Comparison of ENCODE assay signal across 21 cellular contexts in the genomic region with DNA sequence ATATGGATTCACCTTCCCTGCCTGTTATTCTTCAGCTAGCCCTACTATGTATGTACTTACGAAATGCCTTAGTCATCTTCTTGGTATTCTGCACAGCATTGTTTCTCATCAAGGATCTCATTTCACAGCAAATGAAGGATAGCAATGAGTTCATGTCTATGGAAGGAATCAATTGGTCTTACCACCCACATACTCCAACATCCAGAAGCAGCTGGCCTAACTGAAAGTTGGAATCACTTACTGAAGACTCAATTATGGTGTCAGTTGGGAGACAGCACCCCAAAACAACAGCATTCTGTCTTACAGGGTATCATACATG.
"Had no signal": no experiment of that assay in that cellular context is flagged by ENCODE, and none has a peak within 500 bp of the region (broad histone marks: within the 10 kb centered on the region; RNA-seq: fewer than 3 reads in every experiment).

No MANE protein-coding gene starts in this region.

- H3K27ac ChIP-seq: adrenal gland, body of pancreas, tibial artery, VCaP had no signal

- ATAC-seq: body of pancreas had no signal

- H3K9me3 ChIP-seq: adrenal gland, tibial artery had no signal

- H3K9me3 Mint-ChIP-seq: activated naive CD4-positive, alpha-beta T cell treated with anti-CD3 and anti-CD28 coated beads, Interleukin-2, amount 50 U/mL, for 24 hours; central memory CD8-positive, alpha-beta T cell; T-helper 1 cell treated with Interleukin-12 subunit alpha and Interleukin-12 subunit beta and Interleukin-4 antibody, amounts not matched to agents 30 μg/mL and 1 μg/mL, for 36 hours had no signal

- H3K36me3 Mint-ChIP-seq: activated naive CD4-positive, alpha-beta T cell treated with anti-CD3 and anti-CD28 coated beads, Interleukin-2, amount 50 U/mL, for 24 hours had no signal

- H3K4me3 Mint-ChIP-seq: activated naive CD4-positive, alpha-beta T cell treated with anti-CD3 and anti-CD28 coated beads, Interleukin-2, amount 50 U/mL, for 24 hours; central memory CD8-positive, alpha-beta T cell; nephron progenitor cell; T-helper 1 cell treated with Interleukin-12 subunit alpha and Interleukin-12 subunit beta and Interleukin-4 antibody, amounts not matched to agents 30 μg/mL and 1 μg/mL, for 36 hours had no signal

- H3K36me3 ChIP-seq: adrenal gland, tibial artery had no signal

- H3K4me3 ChIP-seq: adrenal gland, body of pancreas, tibial artery had no signal

- H3K4me1 Mint-ChIP-seq: central memory CD8-positive, alpha-beta T cell; nephron progenitor cell had no signal

- H3K27me3 ChIP-seq: adrenal gland, body of pancreas, tibial artery had no signal

- DNase-seq: activated CD4-positive, alpha-beta T cell treated with anti-CD3 and anti-CD28 coated beads, Interleukin-2, amount 50 U/mL, for 1 hour; activated CD4-positive, CD25-positive, alpha-beta regulatory T cell treated with anti-CD3 and anti-CD28 coated beads, Interleukin-2, amount 50 U/mL, for 72 hours; activated CD8-positive, alpha-beta memory T cell treated with anti-CD3 and anti-CD28 coated beads for 24 hours; activated CD8-positive, alpha-beta memory T cell treated with anti-CD3 and anti-CD28 coated beads, Interleukin-2, amount 50 U/mL, for 48 hours; activated gamma-delta T cell; adrenal gland; body of pancreas; effector CD4-positive, alpha-beta T cell; foreskin melanocyte; head of caudate nucleus; kidney; left ventricle myocardium superior; nephron progenitor cell; stimulated activated CD4-positive, alpha-beta T cell treated with anti-CD3 and anti-CD28 coated beads, Interleukin-12 subunit alpha, Interleukin-12 subunit beta, amount 100 ng/mL, for 4 hours; stimulated activated CD4-positive, alpha-beta T cell treated with anti-CD3 and anti-CD28 coated beads, Interleukin-2, amount 100 ng/mL, for 24 hours; stimulated activated naive CD8-positive, alpha-beta T cell treated with anti-CD3 and anti-CD28 coated beads, Interleukin-15, Interleukin-2, amounts not matched to agents 100 U/mL and 50 U/mL, for 24 hours; tibial artery had no signal

- H3K4me1 ChIP-seq: body of pancreas had no signal
